ENCODE assay signal across 9 cellular contexts in the genomic region with DNA sequence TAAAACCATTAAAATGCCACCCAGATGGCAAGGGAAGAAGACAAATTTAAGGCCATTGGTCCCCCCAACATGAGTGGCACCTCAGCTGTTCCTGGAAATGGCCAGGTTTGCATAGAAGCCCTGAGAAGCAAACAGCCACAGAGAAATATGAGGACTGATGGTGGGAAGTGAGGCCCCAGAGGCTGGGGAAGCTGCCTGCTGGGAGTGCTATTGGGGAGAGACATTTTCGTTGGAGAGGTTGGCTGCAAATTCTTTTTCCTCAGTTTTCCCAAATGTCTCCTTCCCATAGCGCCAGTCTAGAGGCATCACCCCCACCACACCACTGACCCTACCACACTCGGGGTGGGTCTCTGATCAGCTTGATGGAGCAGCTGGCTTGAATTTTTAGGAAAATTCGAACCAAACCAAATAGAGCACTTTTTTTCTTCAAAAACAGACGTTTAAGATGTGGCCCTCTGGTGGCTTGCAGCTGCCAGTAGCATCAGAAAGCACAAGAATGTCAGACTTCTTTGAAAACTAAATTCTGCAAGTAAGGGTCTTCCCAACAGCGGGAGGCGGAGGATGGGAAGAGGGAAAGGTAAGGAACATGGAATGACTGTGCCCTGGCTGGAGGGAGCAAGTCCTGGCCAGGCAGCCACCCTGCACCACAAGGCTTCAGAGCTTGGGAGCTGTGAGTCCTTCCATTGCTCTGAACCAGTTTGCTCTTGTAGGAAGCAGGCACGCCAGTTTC. TPM values are rescaled to one million over a fixed set of nuclear protein-coding genes. Genes with fewer than 3 reads are reported as not detected.
DNase-seq lines count a peak whose midpoint lies in the region; TF ChIP-seq lines count a peak whose summit lies in the region.
"Had no signal": no experiment of that assay in that cellular context is flagged by ENCODE, and none has a peak within 500 bp of the region (broad histone marks: within the 10 kb centered on the region; RNA-seq: fewer than 3 reads in every experiment).

No MANE protein-coding gene starts in this region.

- WGBS in smooth muscle cell (ENCODE audit: low lambda C conversion rate): 64% methylated on average over 8 of the region's 8 CpGs

- H2AFZ ChIP-seq in OCI-LY1 (ENCODE audit: low read length): no peak overlapping the region
- no peak overlapping the region for H2AFZ ChIP-seq in smooth muscle cell (ENCODE audit: low read depth)

- H3K27me3 ChIP-seq in OCI-LY1 (ENCODE audit: insufficient read depth, low read length): no peaks in the 10 kb centered on the region
- H3K27me3 ChIP-seq in smooth muscle cell (ENCODE audit: low read depth): no peaks in the 10 kb centered on the region

- no peaks in the 10 kb centered on the region for H3K79me2 ChIP-seq in OCI-LY1 (ENCODE audit: insufficient read depth, low read length)
- no peaks in the 10 kb centered on the region for H3K79me2 ChIP-seq in smooth muscle cell (ENCODE audit: low read depth)

- no peaks in the 10 kb centered on the region for H3F3A ChIP-seq in OCI-LY1 (ENCODE audit: insufficient read depth, low read length)
- peaks cover 15% of the 10 kb centered on the region for H3F3A ChIP-seq in smooth muscle cell (ENCODE audit: low read depth)

- no peaks in the 10 kb centered on the region for H3K9me2 ChIP-seq in OCI-LY1 (ENCODE audit: low read depth, low read length)

- DNase-seq in epithelial cell of esophagus (ENCODE audit: low read depth) (no peak), smooth muscle cell (lab: John Stamatoyannopoulos, UW; ENCODE audit: unreplicated experiment) (no peak), T1000 (lab: John Stamatoyannopoulos, UW) (no peak), hippocampal formation (lab: John Stamatoyannopoulos, UW) (no peak)
- no peak for DNase-seq in activated effector memory CD4-positive, alpha-beta T cell treated with anti-CD3 and anti-CD28 coated beads, Interleukin-2, amount 50 U/mL, for 16 hours
- DNase-seq: activated CD8-positive, alpha-beta memory T cell treated with anti-CD3 and anti-CD28 coated beads, Interleukin-2, amount 10 ng/mL, durations not matched to agents 7 days and 5 days had no signal

- H3K9ac ChIP-seq in OCI-LY1 (ENCODE audit: low read length): no peak overlapping the region
- H3K9ac ChIP-seq in smooth muscle cell (ENCODE audit: low read depth): no peak overlapping the region

- TF ChIP-seq CTCF in GM12875 (IDR thresholded peaks at IDR 0.05; ENCODE audit: borderline replicate concordance, insufficient read depth, low read depth, low read length) (peak; percentile 55; the same call in 1 of the 2 replicates), OCI-LY1 (IDR thresholded peaks at IDR 0.05; ENCODE audit: low read length) (peak; percentile 57), epithelial cell of esophagus (IDR thresholded peaks at IDR 0.05; ENCODE audit: insufficient read depth, low read depth, low read length, missing control alignments) (peak; percentile 41), smooth muscle cell (IDR thresholded peaks at IDR 0.05; ENCODE audit: borderline replicate concordance, insufficient read depth, poor library complexity, severe bottlenecking) (peak; percentile 34)

- H3K4me3 ChIP-seq in GM12875 (ENCODE audit: low read depth, low read length): no peak overlapping the region
- no peak overlapping the region for H3K4me3 ChIP-seq in OCI-LY1 (ENCODE audit: low read depth, low read length, poor library complexity, severe bottlenecking)
- no peak overlapping the region for H3K4me3 ChIP-seq in epithelial cell of esophagus (ENCODE audit: low read length)
- no peak overlapping the region for H3K4me3 ChIP-seq in smooth muscle cell

- no peaks in the 10 kb centered on the region for H4K20me1 ChIP-seq in OCI-LY1 (ENCODE audit: insufficient read depth, low read length)
- no peaks in the 10 kb centered on the region for H4K20me1 ChIP-seq in smooth muscle cell (ENCODE audit: low read depth)

- no peaks in the 10 kb centered on the region for H3K9me3 ChIP-seq in OCI-LY1 (ENCODE audit: low read length)
- no peaks in the 10 kb centered on the region for H3K9me3 ChIP-seq in smooth muscle cell (replicated peaks; ENCODE audit: low read depth)

- H3K4me2 ChIP-seq in OCI-LY1 (ENCODE audit: low read length): no peak overlapping the region
- no peak overlapping the region for H3K4me2 ChIP-seq in smooth muscle cell

- 0 out of 2 replicates have a peak, but pooled peaks cover 6% of the 10 kb centered on the region for H3K36me3 ChIP-seq in OCI-LY1 (ENCODE audit: insufficient read depth, low read length)
- H3K36me3 ChIP-seq in smooth muscle cell (ENCODE audit: low read depth): no peaks in the 10 kb centered on the region

- H3K27ac ChIP-seq in OCI-LY1 (ENCODE audit: low read depth, low read length, poor library complexity, severe bottlenecking) (no peak overlapping the region), smooth muscle cell (ENCODE audit: low read depth) (no peak overlapping the region)
- H3K27ac ChIP-seq: epithelial cell of prostate had no signal

- H3K4me1 ChIP-seq in OCI-LY1 (ENCODE audit: insufficient read depth, low read length, severe bottlenecking): peaks cover 14% of the 10 kb centered on the region
- H3K4me1 ChIP-seq in smooth muscle cell (ENCODE audit: low read depth): peaks cover 19% of the 10 kb centered on the region

RNA-seq across cellular contexts. Expression of gene SLC12A3, which starts 13.2 kb away (rescaled TPM):
- total RNA-seq in smooth muscle cell: not detected in 2 replicates
- not detected in 2 replicates for polyA plus RNA-seq in smooth muscle cell
- total RNA-seq: activated CD8-positive, alpha-beta memory T cell treated with anti-CD3 and anti-CD28 coated beads, Interleukin-2, amount 10 ng/mL, durations not matched to agents 7 days and 5 days had no signal
